1 cellular context compared by ENCODE assay signal in genomic region chr6:56370591-56371198, GRCh38.
TF ChIP-seq lines count a peak whose summit lies in the region.

No MANE protein-coding gene starts in this region.

TF ChIP-seq in HCT116, 20 proteins besides CTCF, POLR2A, EP300 and RAD21:
- TF ChIP-seq REST (IDR thresholded peaks at IDR 0.05; ENCODE audit: low read depth): no peak
- 0 out of 2 replicates have a peak, but pooled peaks have one; percentile 2 for TF ChIP-seq SP1 (IDR thresholded peaks at IDR 0.05; ENCODE audit: low read depth)
- TF ChIP-seq POLR2AphosphoS5 (IDR thresholded peaks at IDR 0.05; ENCODE audit: low read depth, low read length): 0 out of 2 replicates have a peak, but pooled peaks have one; percentile 11
- 0 out of 2 replicates have a peak, but pooled peaks have one; percentile 6 for TF ChIP-seq SIN3A (IDR thresholded peaks at IDR 0.05; ENCODE audit: low read depth)
- TF ChIP-seq JUND (IDR thresholded peaks at IDR 0.05): 0 out of 2 replicates have a peak, but pooled peaks have one; percentile 17
